ENCODE assay signal across 1 cellular context in genomic region chr6:154852700-154853099, GRCh38.
A peak's percentile ranks its signal among the peaks of the same experiment; 100 is the strongest.
TF ChIP-seq lines count a peak whose summit lies in the region.

No MANE protein-coding gene starts in this region.

TF ChIP-seq in HEK293, 187 proteins besides CTCF, POLR2A, EP300 and RAD21 (continued from another document):
- TF ChIP-seq ZNF391 (tag by site-specific recombination; IDR thresholded peaks at IDR 0.05; ENCODE audit: borderline replicate concordance, low read depth), result peak; percentile 93; the same call in 1 of the 2 replicates
- TF ChIP-seq ZNF416 (tag by site-specific recombination; IDR thresholded peaks at IDR 0.05), result no peak
- TF ChIP-seq ZBTB49 (tag by site-specific recombination; IDR thresholded peaks at IDR 0.05; ENCODE audit: low read depth), result no peak
- TF ChIP-seq ZSCAN23 (tag by site-specific recombination; IDR thresholded peaks at IDR 0.05), result peak; percentile 84; the same call in 1 of the 2 replicates
